ENCODE assay signal across 2 cellular contexts in genomic region chrX:155971658-155972057, GRCh38. TPM values are rescaled to one million over a fixed set of nuclear protein-coding genes. Genes with fewer than 3 reads are reported as not detected.
"Had no signal": no experiment of that assay in that cellular context is flagged by ENCODE, and none has a peak within 500 bp of the region (broad histone marks: within the 10 kb centered on the region; RNA-seq: fewer than 3 reads in every experiment).

No MANE protein-coding gene starts in this region.

RNA-seq across cellular contexts. Expression of gene IL9R, which starts 25.8 kb away (rescaled TPM):
- total RNA-seq: cardiac muscle cell, fibroblast of lung had no signal
